ENCODE assay signal across 20 cellular contexts in genomic region chr3:115616461-115616860, GRCh38. TPM values are rescaled to one million over a fixed set of nuclear protein-coding genes. Genes with fewer than 3 reads are reported as not detected.
DNase-seq lines count a peak whose midpoint lies in the region; ATAC-seq, FAIRE-seq and TF ChIP-seq lines count a peak whose summit lies in the region.
"Had no signal": no experiment of that assay in that cellular context is flagged by ENCODE, and none has a peak within 500 bp of the region (broad histone marks: within the 10 kb centered on the region; RNA-seq: fewer than 3 reads in every experiment).

No MANE protein-coding gene starts in this region.

- ATAC-seq in HG02884 (IDR thresholded peaks at IDR 0.05; ENCODE audit: unreplicated experiment), result peak; percentile 66
- peak; percentile 48 to 61 for ATAC-seq in activated T-cell treated with anti-CD3 and anti-CD28 coated beads, Interleukin-2, amount 50 U/mL, for 4 hours
- ATAC-seq in stimulated activated naive B cell treated with anti-CD40 and anti-IgM and Interleukin-4, amounts not matched to agents 10 μg/mL and 1 μg/mL and 100 μg/mL, for 72 hours (replicated peaks), result peak; percentile 77 to 91
- ATAC-seq: heart right ventricle had no signal

- CTCF ChIA-PET in activated naive CD4-positive, alpha-beta T cell treated with anti-CD3 and anti-CD28 coated beads for 36 hours (lab: Charles Lee), result interaction anchor here (0.9 kb wide), 1 partner anchor 18 kb away, joined by 3 read pairs; no protein-coding TSS in a partner anchor
- CTCF ChIA-PET in RWPE1 (lab: Yijun Ruan, JAX), result interaction anchor here (0.7 kb wide), 1 partner anchor 57 kb away, joined by 3 read pairs; no protein-coding TSS in a partner anchor

- DNase-seq in activated naive CD4-positive, alpha-beta T cell treated with anti-CD3 and anti-CD28 coated beads for 36 hours, result peak; percentile 60
- DNase-seq in activated naive CD4-positive, alpha-beta T cell treated with anti-CD3 and anti-CD28 coated beads, Interleukin-2, amount 50 U/mL, for 16 hours, result no peak
- no peak for DNase-seq in activated T-cell treated with anti-CD3 and anti-CD28 coated beads, Interleukin-2, amount 50 U/mL, for 4 hours
- peak; percentile 5 for DNase-seq in stimulated activated naive B cell treated with anti-CD40 and anti-IgM and Interleukin-4, amounts not matched to agents 10 μg/mL and 1 μg/mL and 100 μg/mL, for 72 hours
- DNase-seq in NCI-H82 treated with DMSO at 0.1 percent for 48 hours (lab: John Stamatoyannopoulos, UW; ENCODE audit: unreplicated experiment), result no peak
- no peak for DNase-seq in RWPE1 (ENCODE audit: low spot score)
- no peak for DNase-seq in urothelium cell line (ENCODE audit: low spot score)
- DNase-seq: dorsolateral prefrontal cortex; heart right ventricle; islet precursor cell; mammary epithelial cell; NCI-H1694; stimulated activated naive CD4-positive, alpha-beta T cell; uterus had no signal

- H3K27ac Mint-ChIP-seq in activated naive CD4-positive, alpha-beta T cell treated with anti-CD3 and anti-CD28 coated beads for 36 hours, result no peak overlapping the region
- H3K27ac Mint-ChIP-seq in stimulated activated naive B cell treated with anti-CD40 and anti-IgM and Interleukin-4, amounts not matched to agents 10 μg/mL and 1 μg/mL and 100 μg/mL, for 72 hours, result no peak overlapping the region
- H3K27ac Mint-ChIP-seq: activated naive CD8-positive, alpha-beta T cell; neural progenitor cell had no signal

- POLR2A ChIA-PET in RWPE1 (lab: Yijun Ruan, JAX; ENCODE audit: low non-redundant PET), result no interaction called here

- no peak for FAIRE-seq in urothelium cell line (lab: Jason Lieb, UNC)

- no peaks in the 10 kb centered on the region for H3K9me3 Mint-ChIP-seq in activated naive CD4-positive, alpha-beta T cell treated with anti-CD3 and anti-CD28 coated beads for 36 hours
- H3K9me3 Mint-ChIP-seq in activated T-cell treated with anti-CD3 and anti-CD28 coated beads, Interleukin-2, amount 50 U/mL, for 4 hours, result no peaks in the 10 kb centered on the region
- H3K9me3 Mint-ChIP-seq in stimulated activated naive B cell treated with anti-CD40 and anti-IgM and Interleukin-4, amounts not matched to agents 10 μg/mL and 1 μg/mL and 100 μg/mL, for 72 hours, result no peaks in the 10 kb centered on the region

- intact Hi-C loops in activated naive CD4-positive, alpha-beta T cell treated with anti-CD3 and anti-CD28 coated beads for 36 hours (cut with micrococcal nuclease), result loop anchor here (1.0 to 2.0 kb wide), 2 partner anchors 42 to 50 kb away; no protein-coding TSS in a partner anchor

- no peak overlapping the region for H3K4me3 Mint-ChIP-seq in activated naive CD4-positive, alpha-beta T cell treated with anti-CD3 and anti-CD28 coated beads for 36 hours
- no peak overlapping the region for H3K4me3 Mint-ChIP-seq in activated T-cell treated with anti-CD3 and anti-CD28 coated beads, Interleukin-2, amount 50 U/mL, for 4 hours
- H3K4me3 Mint-ChIP-seq in stimulated activated naive B cell treated with anti-CD40 and anti-IgM and Interleukin-4, amounts not matched to agents 10 μg/mL and 1 μg/mL and 100 μg/mL, for 72 hours, result no peak overlapping the region
- H3K4me3 Mint-ChIP-seq: activated naive CD8-positive, alpha-beta T cell; neural progenitor cell had no signal

- no peaks in the 10 kb centered on the region for H3K36me3 Mint-ChIP-seq in activated naive CD4-positive, alpha-beta T cell treated with anti-CD3 and anti-CD28 coated beads for 36 hours (ENCODE audit: low read depth)
- no peaks in the 10 kb centered on the region for H3K36me3 Mint-ChIP-seq in activated T-cell treated with anti-CD3 and anti-CD28 coated beads, Interleukin-2, amount 50 U/mL, for 4 hours (ENCODE audit: insufficient read depth)
- H3K36me3 Mint-ChIP-seq in stimulated activated naive B cell treated with anti-CD40 and anti-IgM and Interleukin-4, amounts not matched to agents 10 μg/mL and 1 μg/mL and 100 μg/mL, for 72 hours, result no peaks in the 10 kb centered on the region
- H3K36me3 Mint-ChIP-seq: activated naive CD8-positive, alpha-beta T cell; neural progenitor cell had no signal

- no peak overlapping the region for H3K27ac ChIP-seq in RWPE1
- H3K27ac ChIP-seq: breast epithelium, heart right ventricle, neural progenitor cell, uterus had no signal

- H3K4me1 Mint-ChIP-seq in activated naive CD4-positive, alpha-beta T cell treated with anti-CD3 and anti-CD28 coated beads for 36 hours (ENCODE audit: low read depth), result peaks cover 11% of the 10 kb centered on the region
- H3K4me1 Mint-ChIP-seq in activated T-cell treated with anti-CD3 and anti-CD28 coated beads, Interleukin-2, amount 50 U/mL, for 4 hours (ENCODE audit: low read depth), result peaks cover 3% of the 10 kb centered on the region
- H3K4me1 Mint-ChIP-seq in stimulated activated naive B cell treated with anti-CD40 and anti-IgM and Interleukin-4, amounts not matched to agents 10 μg/mL and 1 μg/mL and 100 μg/mL, for 72 hours, result peaks cover 5 to 8% of the 10 kb centered on the region in 2 donors

- no peak for TF ChIP-seq CTCF in RWPE1 (conservative IDR thresholded peaks at IDR 0.05; ENCODE audit: low read depth)

- H3K27me3 Mint-ChIP-seq in activated naive CD4-positive, alpha-beta T cell treated with anti-CD3 and anti-CD28 coated beads for 36 hours (ENCODE audit: low read depth), result peaks cover 22% of the 10 kb centered on the region
- H3K27me3 Mint-ChIP-seq in activated T-cell treated with anti-CD3 and anti-CD28 coated beads, Interleukin-2, amount 50 U/mL, for 4 hours (ENCODE audit: low read depth), result peaks cover 4% of the 10 kb centered on the region
- H3K27me3 Mint-ChIP-seq in stimulated activated naive B cell treated with anti-CD40 and anti-IgM and Interleukin-4, amounts not matched to agents 10 μg/mL and 1 μg/mL and 100 μg/mL, for 72 hours, result peaks cover 16 to 19% of the 10 kb centered on the region in 2 donors

RNA-seq across cellular contexts. Expression of gene GAP43, which starts 6.8 kb away (rescaled TPM):
- under 1 TPM in 1 of 2 experiments, not detected in 1; 0.17 TPM for total RNA-seq in activated naive CD4-positive, alpha-beta T cell treated with anti-CD3 and anti-CD28 coated beads for 36 hours
- not detected for total RNA-seq in activated T-cell treated with anti-CD3 and anti-CD28 coated beads, Interleukin-2, amount 50 U/mL, for 4 hours
- total RNA-seq: HT-29, mammary epithelial cell, SK-MEL-5 had no signal

Comparison
In these comparisons a context has a peak if more than half of its experiments do, and no peak if none do; other contexts are left out.
1. DNase-seq: peak in activated naive CD4-positive, alpha-beta T cell treated with anti-CD3 and anti-CD28 coated beads for 36 hours (single experiment) and stimulated activated naive B cell treated with anti-CD40 and anti-IgM and Interleukin-4, amounts not matched to agents 10 μg/mL and 1 μg/mL and 100 μg/mL, for 72 hours (single experiment); none in activated naive CD4-positive, alpha-beta T cell treated with anti-CD3 and anti-CD28 coated beads, Interleukin-2, amount 50 U/mL, for 16 hours (single experiment), activated T-cell treated with anti-CD3 and anti-CD28 coated beads, Interleukin-2, amount 50 U/mL, for 4 hours (single experiment), NCI-H82 treated with DMSO at 0.1 percent for 48 hours (single experiment), RWPE1 (single experiment) and urothelium cell line (single experiment).
2. Peak in every context shown above with its lines, with median percentiles within 50 percentile points of each other: ATAC-seq.